In the genomic region with DNA sequence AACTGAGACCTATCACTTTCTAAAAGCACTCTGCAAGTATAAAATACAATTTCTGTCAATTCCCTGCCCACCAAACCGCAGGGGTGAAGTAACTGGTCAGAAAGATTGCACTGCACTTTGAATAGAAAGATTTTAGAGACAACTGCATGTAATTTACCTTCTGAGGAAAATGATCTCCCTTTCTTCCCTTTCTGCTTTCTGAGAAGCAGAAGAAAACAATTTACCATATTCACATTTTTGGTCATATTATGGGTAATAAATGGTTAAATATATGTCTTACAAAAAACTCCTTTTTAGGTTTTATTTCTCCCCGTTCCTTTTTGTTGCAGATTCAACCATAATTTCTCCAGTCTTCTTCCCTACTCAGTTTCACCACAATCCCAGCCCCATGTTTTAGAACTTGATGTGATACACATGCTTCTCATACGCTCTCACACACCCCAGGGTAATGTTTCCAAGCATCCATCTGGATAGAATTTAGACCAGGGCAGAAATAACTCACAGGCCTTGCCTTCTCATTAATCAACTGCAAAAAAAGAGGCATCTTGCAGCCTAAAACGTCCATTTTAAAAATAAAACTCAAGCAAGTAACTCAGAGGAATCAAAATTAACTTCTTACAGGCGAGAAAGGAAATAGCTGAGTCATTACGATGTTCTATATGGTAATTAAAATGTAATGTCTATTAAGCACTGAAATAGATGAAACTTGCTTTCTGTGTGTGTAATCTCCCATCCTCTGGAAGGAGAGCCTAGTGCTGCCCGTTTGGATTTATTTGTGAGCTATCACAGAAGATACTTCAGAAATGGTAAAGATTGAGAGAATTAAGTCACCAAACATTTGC, we compare ENCODE assay signal across 13 cellular contexts.
DNase-seq lines count a peak whose midpoint lies in the region; ATAC-seq, FAIRE-seq and TF ChIP-seq lines count a peak whose summit lies in the region.
"Had no signal": no experiment of that assay in that cellular context is flagged by ENCODE, and none has a peak within 500 bp of the region (broad histone marks: within the 10 kb centered on the region; RNA-seq: fewer than 3 reads in every experiment).

No MANE protein-coding gene starts in this region.

- H3K4me2 ChIP-seq in HCT116 (ENCODE audit: low read length) (no peak overlapping the region), astrocyte (ENCODE audit: low read length) (peak overlapping the region; percentile 27)
- H3K4me2 ChIP-seq: KMS-11 had no signal

- peaks cover 10% of the 10 kb centered on the region for H3K4me1 Mint-ChIP-seq in astrocyte (ENCODE audit: low read depth, unreplicated experiment)

- RAD21 ChIA-PET in HCT116 (lab: Charles Lee; ENCODE audit: low non-redundant PET in 1 of 2, low total read pairs in 2 of 2, uncharacterized antibody in 2 of 2, unreplicated experiment in 2 of 2) = no interaction called here

- intact Hi-C loops in HCT116 (cut with micrococcal nuclease) = no loop called here
- intact Hi-C loops in left ventricle myocardium superior (cut with micrococcal nuclease) = no loop called here

- no peak overlapping the region for H3K4me3 ChIP-seq in HCT116 (replicated peaks in 1 of 2; ENCODE audit: low read depth in 1 of 2, low read length in 2 of 2)
- no peak overlapping the region for H3K4me3 ChIP-seq in astrocyte (ENCODE audit: insufficient read depth, low read depth, low read length)
- peak overlapping the region; percentile 53 for H3K4me3 ChIP-seq in thoracic aorta

- TF ChIP-seq CTCF in HCT116 (IDR thresholded peaks at IDR 0.05 in 2 of 3, conservative IDR thresholded peaks at IDR 0.05 in 1 of 3; ENCODE audit: borderline replicate concordance in 1 of 3, insufficient read depth in 1 of 3, low read depth in 2 of 3, low read length in 2 of 3) (no peak), astrocyte (IDR thresholded peaks at IDR 0.05; ENCODE audit: insufficient read depth, low read depth, low read length) (no peak), thoracic aorta (IDR thresholded peaks at IDR 0.05) (no peak)

- H3K9me3 ChIP-seq in HCT116 (ENCODE audit: control insufficient read depth in 1 of 2, insufficient read depth in 1 of 2, low read depth in 1 of 2, low read length in 2 of 2) (no peaks in the 10 kb centered on the region), astrocyte (ENCODE audit: insufficient read depth, low read depth, low read length) (no peaks in the 10 kb centered on the region), thoracic aorta (no peaks in the 10 kb centered on the region)

- no peak for TF ChIP-seq RAD21 in HCT116 (IDR thresholded peaks at IDR 0.05; ENCODE audit: low read depth)

- BruUV-seq in HCT116 (replicated peaks; lab: Mats Ljungman, UMichigan) = no TSS peak

- CTCF ChIA-PET in HCT116 (lab: Charles Lee) = no interaction called here

- no peaks in the 10 kb centered on the region for H3K79me2 ChIP-seq in HCT116 (ENCODE audit: insufficient read depth, low read length)
- H3K79me2 ChIP-seq in astrocyte (ENCODE audit: insufficient read depth, low read length) = no peaks in the 10 kb centered on the region

- H4K20me1 ChIP-seq in HCT116 (ENCODE audit: insufficient read depth) (no peaks in the 10 kb centered on the region), astrocyte (ENCODE audit: insufficient read depth, low read length) (no peaks in the 10 kb centered on the region)

- H3K4me3 Mint-ChIP-seq in astrocyte (ENCODE audit: unreplicated experiment) = no peak overlapping the region
- H3K4me3 Mint-ChIP-seq: activated T-helper 1 cell treated with anti-CD3 and anti-CD28 coated beads, Interleukin-12 subunit alpha, Interleukin-12 subunit beta, Interleukin-2, Interleukin-4 antibody, amounts not matched to agents 30 ng/mL and 10 ng/mL and 1 ng/mL, durations not matched to agents 14 hours and 24 hours and 36 hours; stimulated activated naive CD8-positive, alpha-beta T cell treated with anti-CD3 and anti-CD28 coated beads, Interleukin-15, amount 100 ng/mL, for 72 hours had no signal

- H3K9me3 Mint-ChIP-seq in astrocyte (ENCODE audit: unreplicated experiment) = peaks cover 2% of the 10 kb centered on the region
- H3K9me3 Mint-ChIP-seq: activated T-helper 1 cell treated with anti-CD3 and anti-CD28 coated beads, Interleukin-12 subunit alpha, Interleukin-12 subunit beta, Interleukin-2, Interleukin-4 antibody, amounts not matched to agents 30 ng/mL and 10 ng/mL and 1 ng/mL, durations not matched to agents 14 hours and 24 hours and 36 hours; stimulated activated naive CD8-positive, alpha-beta T cell treated with anti-CD3 and anti-CD28 coated beads, Interleukin-15, amount 100 ng/mL, for 72 hours had no signal

- H3K9me2 ChIP-seq in HCT116 (ENCODE audit: insufficient read depth) = no peaks in the 10 kb centered on the region

- peaks cover 2% of the 10 kb centered on the region for H3K36me3 Mint-ChIP-seq in astrocyte (ENCODE audit: low read depth, unreplicated experiment)

- H3K27me3 Mint-ChIP-seq in astrocyte (ENCODE audit: low read depth, unreplicated experiment) = no peaks in the 10 kb centered on the region
- H3K27me3 Mint-ChIP-seq: stimulated activated naive CD8-positive, alpha-beta T cell treated with anti-CD3 and anti-CD28 coated beads, Interleukin-15, amount 100 ng/mL, for 72 hours had no signal

- H3K36me3 ChIP-seq in HCT116 (ENCODE audit: control insufficient read depth in 1 of 2, insufficient read depth in 2 of 2, low read length in 2 of 2) = no peaks in the 10 kb centered on the region
- H3K36me3 ChIP-seq in astrocyte (ENCODE audit: insufficient read depth, low read length) = no peaks in the 10 kb centered on the region
- H3K36me3 ChIP-seq in thoracic aorta = no peaks in the 10 kb centered on the region

- no peak overlapping the region for H3K9ac ChIP-seq in HCT116 (ENCODE audit: low read length)
- H3K9ac ChIP-seq in astrocyte (ENCODE audit: low read length) = peak overlapping the region; percentile 19
- H3K9ac ChIP-seq: KMS-11 had no signal

- ATAC-seq in HCT116 (no peak), left ventricle myocardium superior (peak; percentile 86), thoracic aorta (ENCODE audit: insufficient number of reproducible peaks, low FRiP score, low read depth) (no peak), HG03175 (IDR thresholded peaks at IDR 0.05; ENCODE audit: unreplicated experiment) (no peak)
- ATAC-seq: stimulated activated naive CD8-positive, alpha-beta T cell treated with anti-CD3 and anti-CD28 coated beads, Interleukin-15, amount 100 ng/mL, for 72 hours had no signal

- no peaks in the 10 kb centered on the region for H3K27me3 ChIP-seq in HCT116 (ENCODE audit: insufficient read depth, low read length)
- H3K27me3 ChIP-seq in astrocyte (ENCODE audit: insufficient read depth, low read length) = no peaks in the 10 kb centered on the region
- H3K27me3 ChIP-seq in thoracic aorta (replicated peaks; ENCODE audit: insufficient read depth) = no peaks in the 10 kb centered on the region

- FAIRE-seq in astrocyte (lab: Jason Lieb, UNC) = peak; percentile 82

- TF ChIP-seq POLR2A in HCT116 (IDR thresholded peaks at IDR 0.05; ENCODE audit: borderline replicate concordance, extremely low read depth, insufficient read depth, insufficient read length) = no peak

- H2AFZ ChIP-seq in HCT116 (ENCODE audit: low read depth, low read length, poor library complexity, severe bottlenecking) (peak overlapping the region; percentile 40), astrocyte (ENCODE audit: low read depth, low read length) (peak overlapping the region; percentile 35)

- no peaks in the 10 kb centered on the region for H3K4me1 ChIP-seq in HCT116 (ENCODE audit: control insufficient read depth in 1 of 2, insufficient read depth in 2 of 2, low read length in 2 of 2)
- peaks cover 13% of the 10 kb centered on the region for H3K4me1 ChIP-seq in astrocyte (ENCODE audit: insufficient read depth, low read length)
- peaks cover 21 to 30% of the 10 kb centered on the region in 2 donors for H3K4me1 ChIP-seq in thoracic aorta (ENCODE audit: control insufficient read depth in 1 of 2, low read depth in 2 of 2)

- no peak for DNase-seq in HCT116 (ENCODE audit: low read depth, low spot score)
- peak; percentile 72 for DNase-seq in astrocyte (ENCODE audit: low read depth)
- DNase-seq in left ventricle myocardium superior = no peak
- no peak for DNase-seq in thoracic aorta (ENCODE audit: low spot score)
- DNase-seq in globus pallidus (ENCODE audit: low spot score) = no peak
- DNase-seq in NCI-H524 treated with DMSO at 0.1 percent for 48 hours (lab: John Stamatoyannopoulos, UW) = no peak
- no peak for DNase-seq in activated CD8-positive, alpha-beta memory T cell treated with anti-CD3 and anti-CD28 coated beads, Interleukin-2, amount 50 U/mL, for 4 hours
- DNase-seq: effector CD4-positive, alpha-beta T cell; stimulated activated naive CD8-positive, alpha-beta T cell treated with anti-CD3 and anti-CD28 coated beads, Interleukin-15, amount 100 ng/mL, for 72 hours; T1000 had no signal

- H3K27ac Mint-ChIP-seq in astrocyte (ENCODE audit: unreplicated experiment) = peak overlapping the region; percentile 16
- H3K27ac Mint-ChIP-seq: activated T-helper 1 cell treated with anti-CD3 and anti-CD28 coated beads, Interleukin-12 subunit alpha, Interleukin-12 subunit beta, Interleukin-2, Interleukin-4 antibody, amounts not matched to agents 30 ng/mL and 10 ng/mL and 1 ng/mL, durations not matched to agents 14 hours and 24 hours and 36 hours; stimulated activated naive CD8-positive, alpha-beta T cell treated with anti-CD3 and anti-CD28 coated beads, Interleukin-15, amount 100 ng/mL, for 72 hours had no signal

- H3K27ac ChIP-seq in HCT116 (ENCODE audit: low read depth, low read length) = no peak overlapping the region
- no peak overlapping the region for H3K27ac ChIP-seq in astrocyte (ENCODE audit: low read depth, low read length)
- H3K27ac ChIP-seq in thoracic aorta = peak overlapping the region; percentile 59 to 81
- H3K27ac ChIP-seq: KMS-11 had no signal

- POLR2A ChIA-PET in HCT116 (lab: Charles Lee) = interaction anchor here (1.2 kb wide), 1 partner anchor 24 kb away, joined by 3 read pairs; no protein-coding TSS in a partner anchor

TF ChIP-seq in HCT116, 20 proteins besides CTCF, POLR2A, EP300 and RAD21:
- TF ChIP-seq, protein P1, sequence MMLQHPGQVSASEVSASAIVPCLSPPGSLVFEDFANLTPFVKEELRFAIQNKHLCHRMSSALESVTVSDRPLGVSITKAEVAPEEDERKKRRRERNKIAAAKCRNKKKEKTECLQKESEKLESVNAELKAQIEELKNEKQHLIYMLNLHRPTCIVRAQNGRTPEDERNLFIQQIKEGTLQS (IDR thresholded peaks at IDR 0.05) = no peak
- TF ChIP-seq POLR2AphosphoS5 (IDR thresholded peaks at IDR 0.05; ENCODE audit: low read depth, low read length) (no peak), JUND (IDR thresholded peaks at IDR 0.05) (no peak)

Comparison
In these comparisons a context has a peak if more than half of its experiments do, and no peak if none do; other contexts are left out.
1. H3K27ac ChIP-seq: peak in thoracic aorta (2 of 2); none in HCT116 (single experiment) and astrocyte (single experiment).